In the genomic region with DNA sequence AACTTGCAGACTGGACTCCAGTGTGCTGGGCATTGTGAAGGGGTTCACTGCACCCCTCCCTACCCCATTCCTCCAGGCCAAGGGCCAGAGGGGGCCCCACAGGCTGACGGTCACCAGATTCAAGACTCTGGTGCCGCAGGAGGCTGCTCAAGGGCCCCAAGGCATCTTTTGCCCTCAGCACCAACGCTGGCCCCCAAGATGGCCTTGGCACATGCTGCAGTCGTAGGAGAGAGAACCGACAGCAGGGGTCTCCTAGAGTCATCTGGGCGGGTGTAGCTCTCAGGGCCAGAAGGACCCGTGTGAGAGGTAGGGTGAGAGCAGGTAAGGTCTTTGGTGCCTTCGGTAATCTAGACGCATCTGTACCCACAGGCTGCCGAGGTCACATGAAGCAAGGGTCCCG, we compare ENCODE assay signal across 18 cellular contexts. TPM values are rescaled to one million over a fixed set of nuclear protein-coding genes. Genes with fewer than 3 reads are reported as not detected.
A peak's percentile ranks its signal among the peaks of the same experiment; 100 is the strongest.
DNase-seq lines count a peak whose midpoint lies in the region; ATAC-seq, FAIRE-seq and TF ChIP-seq lines count a peak whose summit lies in the region.
"Had no signal": no experiment of that assay in that cellular context is flagged by ENCODE, and none has a peak within 500 bp of the region (broad histone marks: within the 10 kb centered on the region; RNA-seq: fewer than 3 reads in every experiment).

No MANE protein-coding gene starts in this region.

- H3K27me3 ChIP-seq in left ventricle myocardium inferior (ENCODE audit: low read depth): peaks cover 7% of the 10 kb centered on the region
- H3K27me3 ChIP-seq: BE2C had no signal

- no peak overlapping the region for H3K4me3 Mint-ChIP-seq in WTC11
- H3K4me3 Mint-ChIP-seq: CD4-positive, alpha-beta T cell had no signal

- CTCF ChIA-PET in WTC11 (lab: Charles Lee): interaction anchor here (0.5 to 1.5 kb wide), 6 partner anchors 26 to 193 kb away, joined by 3 to 7 read pairs (median 4); no protein-coding TSS in a partner anchor

- H3K4me1 Mint-ChIP-seq in WTC11: no peaks in the 10 kb centered on the region

- no peaks in the 10 kb centered on the region for H3K36me3 Mint-ChIP-seq in WTC11

- no peaks in the 10 kb centered on the region; the same call in 1 of the 2 replicates for H3K27me3 Mint-ChIP-seq in WTC11 (ENCODE audit: low read depth)
- H3K27me3 Mint-ChIP-seq: CD4-positive, alpha-beta T cell had no signal

- no peak overlapping the region for H3K27ac Mint-ChIP-seq in WTC11
- H3K27ac Mint-ChIP-seq: CD4-positive, alpha-beta T cell had no signal

- H3K9me3 ChIP-seq in left ventricle myocardium inferior (replicated peaks): no peaks in the 10 kb centered on the region
- H3K9me3 ChIP-seq: A549, BE2C had no signal

- peak; percentile 44; the same call in 1 of the 2 replicates for ATAC-seq in WTC11

- no peaks in the 10 kb centered on the region for H3K4me1 ChIP-seq in left ventricle myocardium inferior
- H3K4me1 ChIP-seq: A549, BE2C had no signal

- no peak overlapping the region for H3K4me3 ChIP-seq in left ventricle myocardium inferior
- H3K4me3 ChIP-seq: A549 had no signal

- FAIRE-seq in HTR-8/SVneo (lab: Jason Lieb, UNC): no peak
- FAIRE-seq: A549, GM12891 had no signal

- no peaks in the 10 kb centered on the region for H3K36me3 ChIP-seq in left ventricle myocardium inferior
- H3K36me3 ChIP-seq: BE2C had no signal

- no peak for TF ChIP-seq CTCF in left ventricle myocardium inferior (IDR thresholded peaks at IDR 0.05; ENCODE audit: borderline replicate concordance)
- no peak for TF ChIP-seq CTCF in WTC11 (IDR thresholded peaks at IDR 0.05)

- intact Hi-C loops in cardiac septum (cut with DNase I): no loop called here
- intact Hi-C loops in left ventricle myocardium inferior (cut with micrococcal nuclease): no loop called here

- POLR2A ChIA-PET in WTC11 (lab: Charles Lee): no interaction called here

- no peaks in the 10 kb centered on the region for H3K9me3 Mint-ChIP-seq in WTC11
- H3K9me3 Mint-ChIP-seq: CD4-positive, alpha-beta T cell had no signal

- no peak overlapping the region for H3K27ac ChIP-seq in left ventricle myocardium inferior (replicated peaks)
- H3K27ac ChIP-seq: A549 had no signal

- DNase-seq in cardiac septum (ENCODE audit: low spot score) (peak; percentile 63), left ventricle myocardium inferior (no peak), WTC11 (ENCODE audit: low spot score) (no peak), mesenteric fat pad (ENCODE audit: low spot score) (peak; percentile 67), HTR-8/SVneo (ENCODE audit: insufficient read length, low spot score) (no peak), DMS 273 (lab: John Stamatoyannopoulos, UW; ENCODE audit: unreplicated experiment) (no peak)
- DNase-seq in activated CD4-positive, alpha-beta T cell treated with anti-CD3 and anti-CD28 coated beads, Interleukin-2, amount 50 U/mL, for 1 hour: no peak
- DNase-seq in activated T-cell treated with anti-CD3 and anti-CD28 coated beads, Interleukin-2, amount 50 U/mL, for 48 hours: no peak
- DNase-seq: CD4-positive, alpha-beta T cell; COR-L47; DND-41; MM.1S; NCI-H1092 treated with DMSO at 0.1 percent for 48 hours; NCI-H1436 treated with DMSO at 0.1 percent for 48 hours; NCI-H1930 had no signal

TF ChIP-seq in WTC11, 78 proteins besides CTCF, POLR2A, EP300 and RAD21:
- TF ChIP-seq HMGA2 (CRISPR knock-in tag; IDR thresholded peaks at IDR 0.05) (no peak), FOXP1 (CRISPR knock-in tag; IDR thresholded peaks at IDR 0.05; ENCODE audit: borderline replicate concordance) (no peak), ERG (CRISPR knock-in tag; IDR thresholded peaks at IDR 0.05) (no peak), ZNF671 (CRISPR knock-in tag; IDR thresholded peaks at IDR 0.05) (no peak), NR2C2 (CRISPR knock-in tag; IDR thresholded peaks at IDR 0.05) (no peak), OVOL2 (CRISPR knock-in tag; IDR thresholded peaks at IDR 0.05; ENCODE audit: borderline replicate concordance) (no peak), JUN (CRISPR knock-in tag; IDR thresholded peaks at IDR 0.05) (no peak), PRRX2 (CRISPR knock-in tag; IDR thresholded peaks at IDR 0.05) (no peak), IRF1 (CRISPR knock-in tag; IDR thresholded peaks at IDR 0.05) (no peak), KAT7 (CRISPR knock-in tag; IDR thresholded peaks at IDR 0.05; ENCODE audit: borderline replicate concordance) (no peak), ZNF219 (CRISPR knock-in tag; IDR thresholded peaks at IDR 0.05; ENCODE audit: borderline replicate concordance) (no peak)
- TF ChIP-seq, protein P1, sequence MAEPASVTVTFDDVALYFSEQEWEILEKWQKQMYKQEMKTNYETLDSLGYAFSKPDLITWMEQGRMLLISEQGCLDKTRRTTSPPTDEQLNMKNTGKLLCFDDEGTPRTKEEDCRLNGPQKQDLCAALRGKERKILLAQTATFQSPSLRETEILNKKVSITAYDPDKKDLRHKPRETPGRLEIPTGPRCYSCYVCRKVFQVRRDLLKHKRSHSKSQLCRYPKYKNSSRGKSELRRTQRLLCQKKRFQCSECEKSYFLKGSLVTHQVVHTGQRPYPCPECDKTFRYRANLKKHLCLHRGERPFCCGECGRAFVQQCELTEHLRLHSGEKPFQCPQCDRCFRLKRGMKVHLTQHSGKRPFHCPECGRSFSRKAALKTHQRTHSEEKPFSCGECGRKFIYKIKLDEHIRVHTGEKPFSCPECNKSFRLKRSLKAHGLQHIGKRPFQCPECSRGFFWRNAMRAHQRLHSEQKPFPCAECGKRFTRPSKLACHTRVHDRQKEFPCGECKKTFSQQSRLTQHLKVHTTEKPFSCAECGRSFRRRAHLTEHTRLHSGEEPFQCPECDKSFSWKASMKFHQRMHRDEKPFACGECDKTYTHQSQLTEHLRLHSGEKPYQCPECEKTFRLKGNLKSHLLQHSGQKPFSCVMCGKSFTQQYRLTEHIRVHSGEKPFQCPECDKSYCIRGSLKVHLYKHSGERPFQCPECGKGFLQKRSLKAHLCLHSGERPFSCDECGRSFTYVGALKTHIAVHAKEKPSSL (CRISPR knock-in tag; conservative IDR thresholded peaks at IDR 0.05): no peak
- TF ChIP-seq, protein P2, sequence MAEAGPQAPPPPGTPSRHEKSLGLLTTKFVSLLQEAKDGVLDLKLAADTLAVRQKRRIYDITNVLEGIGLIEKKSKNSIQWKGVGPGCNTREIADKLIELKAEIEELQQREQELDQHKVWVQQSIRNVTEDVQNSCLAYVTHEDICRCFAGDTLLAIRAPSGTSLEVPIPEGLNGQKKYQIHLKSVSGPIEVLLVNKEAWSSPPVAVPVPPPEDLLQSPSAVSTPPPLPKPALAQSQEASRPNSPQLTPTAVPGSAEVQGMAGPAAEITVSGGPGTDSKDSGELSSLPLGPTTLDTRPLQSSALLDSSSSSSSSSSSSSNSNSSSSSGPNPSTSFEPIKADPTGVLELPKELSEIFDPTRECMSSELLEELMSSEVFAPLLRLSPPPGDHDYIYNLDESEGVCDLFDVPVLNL (CRISPR knock-in tag; IDR thresholded peaks at IDR 0.05; ENCODE audit: borderline replicate concordance, low read depth): no peak

RNA-seq across cellular contexts. Expression of gene ODC1, which starts 18.7 kb away (rescaled TPM):
- total RNA-seq in cardiac septum: 58.0 TPM
- 41.7 TPM for total RNA-seq in left ventricle myocardium inferior
- 42.3 to 46.6 TPM (median 42.8 TPM) in 3 replicates for total RNA-seq in WTC11 (2021)
- 32.8 TPM for total RNA-seq in mesenteric fat pad

Comparison
In these comparisons a context has a peak if more than half of its experiments do, and no peak if none do; other contexts are left out.
1. DNase-seq: peak in cardiac septum (single experiment) and mesenteric fat pad (single experiment); none in left ventricle myocardium inferior (single experiment), WTC11 (single experiment), activated CD4-positive, alpha-beta T cell treated with anti-CD3 and anti-CD28 coated beads, Interleukin-2, amount 50 U/mL, for 1 hour (single experiment), activated T-cell treated with anti-CD3 and anti-CD28 coated beads, Interleukin-2, amount 50 U/mL, for 48 hours (0 of 2), HTR-8/SVneo (single experiment) and DMS 273 (single experiment).